Comparison of ENCODE assay signal across 19 cellular contexts in the genomic region with DNA sequence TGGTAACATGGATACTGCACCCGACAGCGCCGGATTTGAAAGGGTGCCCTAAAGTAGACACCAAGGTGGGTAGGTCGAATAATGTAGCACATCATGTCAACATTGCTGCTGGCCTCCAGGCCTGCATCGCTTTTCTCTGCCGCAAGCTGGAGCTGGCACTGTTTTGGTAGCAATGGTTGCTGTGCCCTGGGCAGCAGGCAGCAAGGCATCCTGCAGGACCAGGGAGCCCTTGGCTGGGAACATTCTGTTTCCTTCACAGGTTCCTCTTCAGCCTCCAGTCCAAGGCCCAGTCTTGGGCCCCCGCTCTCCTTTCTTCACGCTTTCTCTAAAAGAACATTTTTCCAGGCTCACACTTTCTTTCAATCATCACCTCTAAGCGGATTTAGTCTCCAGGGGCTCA.
DNase-seq lines count a peak whose midpoint lies in the region; ATAC-seq, FAIRE-seq and TF ChIP-seq lines count a peak whose summit lies in the region.
"Had no signal": no experiment of that assay in that cellular context is flagged by ENCODE, and none has a peak within 500 bp of the region (broad histone marks: within the 10 kb centered on the region; RNA-seq: fewer than 3 reads in every experiment).

No MANE protein-coding gene starts in this region.

- CTCF ChIA-PET in A673 (lab: Charles Lee) (no interaction called here), endothelial cell of umbilical vein (lab: Charles Lee) (interaction anchor here (1.1 kb wide), 1 partner anchor 16 kb away, joined by 3 read pairs; no protein-coding TSS in a partner anchor)

- no peak overlapping the region for H2AFZ ChIP-seq in endothelial cell of umbilical vein (ENCODE audit: low read depth, low read length)

- no peak for TF ChIP-seq POLR2A in endothelial cell of umbilical vein (IDR thresholded peaks at IDR 0.05; ENCODE audit: low read depth, low read length)

- peaks cover 80% of the 10 kb centered on the region for H3K4me1 ChIP-seq in A673 (ENCODE audit: insufficient read depth, low read length, poor library complexity, severe bottlenecking)
- peaks cover 55% of the 10 kb centered on the region for H3K4me1 ChIP-seq in HUES64 (ENCODE audit: insufficient read depth, low read length)
- peaks cover 39% of the 10 kb centered on the region for H3K4me1 ChIP-seq in endothelial cell of umbilical vein (ENCODE audit: control insufficient read depth, extremely low read depth, insufficient read depth, low read length)

- no peaks in the 10 kb centered on the region for H3K9me3 Mint-ChIP-seq in nephron progenitor cell

- H3K9me3 ChIP-seq in A673 (ENCODE audit: low read depth, low read length, poor library complexity, severe bottlenecking) (no peaks in the 10 kb centered on the region), HUES64 (ENCODE audit: insufficient read depth, low read depth, low read length) (no peaks in the 10 kb centered on the region), endothelial cell of umbilical vein (replicated peaks; ENCODE audit: control insufficient read depth, insufficient read depth, low read length) (no peaks in the 10 kb centered on the region)

- BruUV-seq in A673 (replicated peaks; lab: Mats Ljungman, UMichigan) (no TSS peak), endothelial cell of umbilical vein (replicated peaks; lab: Mats Ljungman, UMichigan) (no TSS peak)

- H3K4me1 Mint-ChIP-seq in nephron progenitor cell, result peaks cover 83% of the 10 kb centered on the region

- DNase-seq in A673 (ENCODE audit: low spot score) (no peak), endothelial cell of umbilical vein (ENCODE audit: low read depth, low spot score) (no peak), nephron progenitor cell (no peak), NCI-H1105 treated with DMSO at 0.1 percent for 48 hours (lab: John Stamatoyannopoulos, UW) (no peak), SKM-1 (lab: John Stamatoyannopoulos, UW; ENCODE audit: unreplicated experiment) (no peak)
- DNase-seq: activated CD4-positive, alpha-beta T cell treated with anti-CD3 and anti-CD28 coated beads for 48 hours; brain microvascular endothelial cell; COR-L47; HCEC 1CT; NCI-H146; NCI-H345; SIG-M5; stimulated activated CD4-positive, alpha-beta T cell treated with anti-CD3 and anti-CD28 coated beads, Interleukin-1b, Interleukin-23, amount 100 ng/mL, for 48 hours; T-helper 2 cell had no signal

- no peak overlapping the region for H3K4me2 ChIP-seq in endothelial cell of umbilical vein (ENCODE audit: insufficient read depth, low read length)

- H3K4me3 Mint-ChIP-seq in nephron progenitor cell, result no peak overlapping the region

- no peaks in the 10 kb centered on the region for H3K36me3 Mint-ChIP-seq in nephron progenitor cell (ENCODE audit: low read depth)

- peak overlapping the region; percentile 27 for H3K27ac Mint-ChIP-seq in nephron progenitor cell
- H3K27ac Mint-ChIP-seq: activated naive CD4-positive, alpha-beta T cell treated with anti-CD3 and anti-CD28 coated beads, Interleukin-2, amount 50 U/mL, for 72 hours had no signal

- FAIRE-seq in endothelial cell of umbilical vein (lab: Jason Lieb, UNC), result no peak
- FAIRE-seq: keratinocyte had no signal

- H3K27me3 Mint-ChIP-seq in nephron progenitor cell (ENCODE audit: low read depth, poor library complexity), result peaks cover 8% of the 10 kb centered on the region

- no peak overlapping the region for H3K4me3 ChIP-seq in A673 (ENCODE audit: low read depth, low read length, poor library complexity, severe bottlenecking)
- H3K4me3 ChIP-seq in HUES64 (ENCODE audit: low read length), result no peak overlapping the region
- no peak overlapping the region for H3K4me3 ChIP-seq in endothelial cell of umbilical vein (replicated peaks in 1 of 3; ENCODE audit: insufficient read depth in 1 of 3, low read depth in 1 of 3, low read length in 3 of 3)

- no peaks in the 10 kb centered on the region for H3K79me2 ChIP-seq in endothelial cell of umbilical vein (ENCODE audit: control insufficient read depth, insufficient read depth, low read length)

- no peaks in the 10 kb centered on the region for H3K36me3 ChIP-seq in A673 (ENCODE audit: insufficient read depth, low read length, poor library complexity, severe bottlenecking)
- no peaks in the 10 kb centered on the region for H3K36me3 ChIP-seq in HUES64 (ENCODE audit: insufficient read depth, low read length)
- no peaks in the 10 kb centered on the region for H3K36me3 ChIP-seq in endothelial cell of umbilical vein (ENCODE audit: control insufficient read depth in 2 of 2, extremely low read depth in 1 of 2, insufficient read depth in 2 of 2, low read length in 2 of 2)
- H3K36me3 ChIP-seq: brain microvascular endothelial cell had no signal

- H3K9me1 ChIP-seq in endothelial cell of umbilical vein (replicated peaks; ENCODE audit: control insufficient read depth, extremely low read depth, insufficient read depth, low read length), result no peaks in the 10 kb centered on the region

- H3K9ac ChIP-seq in HUES64 (ENCODE audit: low read depth, low read length) (no peak overlapping the region), endothelial cell of umbilical vein (replicated peaks; ENCODE audit: extremely low read depth, insufficient read depth, low read length) (no peak overlapping the region)

- H3K27ac ChIP-seq in A673 (ENCODE audit: low read depth, low read length, poor library complexity, severe bottlenecking), result peak overlapping the region; percentile 52
- H3K27ac ChIP-seq in HUES64 (ENCODE audit: low read depth, low read length), result peak overlapping the region; percentile 39; the same call in 1 of the 2 replicates
- H3K27ac ChIP-seq in endothelial cell of umbilical vein (ENCODE audit: insufficient read depth, low read depth, low read length), result peak overlapping the region; percentile 33
- H3K27ac ChIP-seq: brain microvascular endothelial cell had no signal

- TF ChIP-seq CTCF in A673 (conservative IDR thresholded peaks at IDR 0.05; ENCODE audit: low read depth, low read length), result no peak
- TF ChIP-seq CTCF in endothelial cell of umbilical vein (IDR thresholded peaks at IDR 0.05; ENCODE audit: extremely low read depth in 1 of 2, insufficient read depth in 1 of 2, low read depth in 1 of 2, low read length in 2 of 2), result no peak
- no peak for TF ChIP-seq CTCF in nephron progenitor cell (IDR thresholded peaks at IDR 0.05)

- H3K27me3 ChIP-seq in A673 (replicated peaks; ENCODE audit: insufficient read depth, low read depth, low read length, poor library complexity), result no peaks in the 10 kb centered on the region
- no peaks in the 10 kb centered on the region for H3K27me3 ChIP-seq in HUES64 (ENCODE audit: insufficient read depth, low read length)
- no peaks in the 10 kb centered on the region for H3K27me3 ChIP-seq in endothelial cell of umbilical vein (ENCODE audit: control insufficient read depth in 2 of 2, insufficient read depth in 2 of 2, low read length in 2 of 2)
- H3K27me3 ChIP-seq: brain microvascular endothelial cell had no signal

- intact Hi-C loops in A673 (cut with micrococcal nuclease; ENCODE audit: unreplicated experiment), result no loop called here
- intact Hi-C loops in endothelial cell of umbilical vein (cut with micrococcal nuclease), result no loop called here

- dilution Hi-C loops in endothelial cell of umbilical vein (cut with MboI; ENCODE audit: extremely low pct_ligation_motif_present, low sequenced_read_pairs), result no loop called here

- ATAC-seq in GM21619 (IDR thresholded peaks at IDR 0.05; ENCODE audit: unreplicated experiment) (no peak), GM21423 (IDR thresholded peaks at IDR 0.05; ENCODE audit: unreplicated experiment) (no peak)
- ATAC-seq: activated naive CD4-positive, alpha-beta T cell treated with anti-CD3 and anti-CD28 coated beads, Interleukin-2, amount 50 U/mL, for 72 hours had no signal

- H4K20me1 ChIP-seq in endothelial cell of umbilical vein (replicated peaks; ENCODE audit: control insufficient read depth, extremely low read depth, insufficient read depth, low read length), result no peaks in the 10 kb centered on the region

- 93% methylated on average over 9 of the region's 9 CpGs for WGBS in HUES64

- POLR2A ChIA-PET in A673 (lab: Charles Lee; ENCODE audit: low non-redundant PET), result no interaction called here
- POLR2A ChIA-PET in endothelial cell of umbilical vein (lab: Charles Lee), result no interaction called here

TF ChIP-seq in endothelial cell of umbilical vein, 7 proteins besides CTCF, POLR2A, EP300 and RAD21:
- TF ChIP-seq GATA2 (IDR thresholded peaks at IDR 0.05; ENCODE audit: insufficient read depth, insufficient read length, low read depth, low read length) (no peak), MYC (IDR thresholded peaks at IDR 0.05; ENCODE audit: low read depth, low read length) (no peak), JUN (IDR thresholded peaks at IDR 0.05; ENCODE audit: borderline replicate concordance, insufficient read depth, insufficient read length, low read depth) (no peak), EZH2 (IDR thresholded peaks at IDR 0.05; ENCODE audit: borderline replicate concordance, low read depth, low read length, severe bottlenecking) (no peak), POLR2AphosphoS5 (IDR thresholded peaks at IDR 0.05; ENCODE audit: insufficient read depth, low read depth, low read length) (no peak), FOS (IDR thresholded peaks at IDR 0.05; ENCODE audit: borderline replicate concordance, insufficient read depth, low read length) (no peak), MAX (IDR thresholded peaks at IDR 0.05; ENCODE audit: insufficient read depth, insufficient read length) (no peak)
